Comparison of ENCODE assay signal across 13 cellular contexts in genomic region chr16:13961099-13961811, GRCh38. TPM values are rescaled to one million over a fixed set of nuclear protein-coding genes. Genes with fewer than 3 reads are reported as not detected.
A peak's percentile ranks its signal among the peaks of the same experiment; 100 is the strongest.
DNase-seq lines count a peak whose midpoint lies in the region; ATAC-seq and TF ChIP-seq lines count a peak whose summit lies in the region.
"Had no signal": no experiment of that assay in that cellular context is flagged by ENCODE, and none has a peak within 500 bp of the region (broad histone marks: within the 10 kb centered on the region; RNA-seq: fewer than 3 reads in every experiment).

No MANE protein-coding gene starts in this region.

- H3K27me3 ChIP-seq in brain microvascular endothelial cell (replicated peaks) = no peaks in the 10 kb centered on the region
- H3K27me3 ChIP-seq: sigmoid colon had no signal

- H3K4me3 ChIP-seq in brain microvascular endothelial cell (ENCODE audit: low read depth, low read length) = no peak overlapping the region
- H3K4me3 ChIP-seq: sigmoid colon had no signal

- DNase-seq in HCEC 1CT (peak; percentile 12), NCI-H2171 (lab: John Stamatoyannopoulos, UW) (peak; percentile 49), brain microvascular endothelial cell (peak; percentile 41), osteocyte (ENCODE audit: extremely low spot score, unreplicated experiment) (no peak)
- DNase-seq in effector CD4-positive, alpha-beta T cell = no peak
- DNase-seq: activated CD8-positive, alpha-beta T cell treated with anti-CD3 and anti-CD28 coated beads for 36 hours; Caco-2; immature natural killer cell; sigmoid colon; T-helper 9 cell had no signal

- H3K36me3 ChIP-seq in brain microvascular endothelial cell (replicated peaks) = no peaks in the 10 kb centered on the region
- H3K36me3 ChIP-seq: sigmoid colon had no signal

- peaks cover 44% of the 10 kb centered on the region for H3K4me1 Mint-ChIP-seq in osteocyte (ENCODE audit: unreplicated experiment)
- peaks cover 20% of the 10 kb centered on the region for H3K4me1 Mint-ChIP-seq in stimulated activated memory B cell treated with anti-CD40 and anti-IgM and Interleukin-4, amounts not matched to agents 10 μg/mL and 1 μg/mL and 100 μg/mL, for 72 hours
- H3K4me1 Mint-ChIP-seq: immature natural killer cell had no signal

- ATAC-seq in HG03571 (IDR thresholded peaks at IDR 0.05; ENCODE audit: unreplicated experiment) = no peak
- no peak for ATAC-seq in stimulated activated memory B cell treated with anti-CD40 and anti-IgM and Interleukin-4, amounts not matched to agents 10 μg/mL and 1 μg/mL and 100 μg/mL, for 72 hours
- ATAC-seq: activated CD8-positive, alpha-beta T cell treated with anti-CD3 and anti-CD28 coated beads for 36 hours; esophagus mucosa had no signal

- H3K27ac Mint-ChIP-seq in osteocyte (ENCODE audit: unreplicated experiment) = peak overlapping the region; percentile 20
- H3K27ac Mint-ChIP-seq in stimulated activated memory B cell treated with anti-CD40 and anti-IgM and Interleukin-4, amounts not matched to agents 10 μg/mL and 1 μg/mL and 100 μg/mL, for 72 hours = no peak overlapping the region
- H3K27ac Mint-ChIP-seq: activated CD8-positive, alpha-beta T cell treated with anti-CD3 and anti-CD28 coated beads for 36 hours; immature natural killer cell had no signal

- TF ChIP-seq CTCF in brain microvascular endothelial cell (IDR thresholded peaks at IDR 0.05; ENCODE audit: low read depth, low read length, missing control alignments) (no peak), osteocyte (IDR thresholded peaks at IDR 0.05) (no peak)

- H3K36me3 Mint-ChIP-seq in osteocyte (ENCODE audit: unreplicated experiment) = no peaks in the 10 kb centered on the region
- H3K36me3 Mint-ChIP-seq in stimulated activated memory B cell treated with anti-CD40 and anti-IgM and Interleukin-4, amounts not matched to agents 10 μg/mL and 1 μg/mL and 100 μg/mL, for 72 hours = no peaks in the 10 kb centered on the region

- H3K27me3 Mint-ChIP-seq in osteocyte (ENCODE audit: unreplicated experiment) = peaks cover 28% of the 10 kb centered on the region
- H3K27me3 Mint-ChIP-seq in stimulated activated memory B cell treated with anti-CD40 and anti-IgM and Interleukin-4, amounts not matched to agents 10 μg/mL and 1 μg/mL and 100 μg/mL, for 72 hours = peaks cover 15% of the 10 kb centered on the region

- H3K9me3 Mint-ChIP-seq in osteocyte (ENCODE audit: unreplicated experiment) = no peaks in the 10 kb centered on the region
- peaks cover 3% of the 10 kb centered on the region for H3K9me3 Mint-ChIP-seq in stimulated activated memory B cell treated with anti-CD40 and anti-IgM and Interleukin-4, amounts not matched to agents 10 μg/mL and 1 μg/mL and 100 μg/mL, for 72 hours
- H3K9me3 Mint-ChIP-seq: activated CD8-positive, alpha-beta T cell treated with anti-CD3 and anti-CD28 coated beads for 36 hours; immature natural killer cell had no signal

- H3K4me3 Mint-ChIP-seq in osteocyte (ENCODE audit: unreplicated experiment) = no peak overlapping the region
- no peak overlapping the region for H3K4me3 Mint-ChIP-seq in stimulated activated memory B cell treated with anti-CD40 and anti-IgM and Interleukin-4, amounts not matched to agents 10 μg/mL and 1 μg/mL and 100 μg/mL, for 72 hours
- H3K4me3 Mint-ChIP-seq: activated CD8-positive, alpha-beta T cell treated with anti-CD3 and anti-CD28 coated beads for 36 hours; immature natural killer cell had no signal

- H3K27ac ChIP-seq in brain microvascular endothelial cell = no peak overlapping the region
- H3K27ac ChIP-seq: sigmoid colon had no signal

- in situ Hi-C loops in brain microvascular endothelial cell (cut with HindIII; ENCODE audit: low pct_ligation_motif_present, low sequenced_read_pairs) = no loop called here

RNA-seq across cellular contexts. Expression of gene ERCC4, which starts 41.3 kb away (rescaled TPM):
- 16.0 and 19.7 TPM in 2 replicates for total RNA-seq in osteocyte

Comparison
In these comparisons a context has a peak if more than half of its experiments do, and no peak if none do; other contexts are left out.
1. DNase-seq: peak in HCEC 1CT (single experiment), NCI-H2171 (single experiment) and brain microvascular endothelial cell (single experiment); none in osteocyte (single experiment) and effector CD4-positive, alpha-beta T cell (single experiment).